In the genomic region with DNA sequence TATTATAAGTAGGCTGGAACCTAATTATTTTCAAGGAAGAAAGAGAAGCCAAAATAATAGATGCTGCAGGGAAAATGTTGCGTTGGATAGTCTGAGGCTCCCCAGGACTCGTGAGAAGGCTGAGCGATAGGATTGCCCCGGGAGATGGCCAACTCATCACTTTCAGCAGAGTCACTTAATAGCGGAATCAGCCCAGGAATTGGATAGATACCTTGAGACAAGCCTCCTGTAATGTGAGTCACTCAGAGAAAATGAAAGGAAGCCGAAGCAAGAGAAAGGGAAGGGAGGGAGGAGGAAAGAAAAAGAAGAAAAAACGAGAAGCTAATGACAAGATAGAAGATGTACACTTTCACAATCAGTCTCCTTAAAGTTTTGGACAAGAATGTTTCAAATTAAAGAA, we compare ENCODE assay signal across 27 cellular contexts.
DNase-seq lines count a peak whose midpoint lies in the region; ATAC-seq and TF ChIP-seq lines count a peak whose summit lies in the region.
"Had no signal": no experiment of that assay in that cellular context is flagged by ENCODE, and none has a peak within 500 bp of the region (broad histone marks: within the 10 kb centered on the region; RNA-seq: fewer than 3 reads in every experiment).

No MANE protein-coding gene starts in this region.

- H3K27ac Mint-ChIP-seq in activated naive CD4-positive, alpha-beta T cell treated with anti-CD3 and anti-CD28 coated beads, Interleukin-2, amount 50 U/mL, for 72 hours = no peak overlapping the region
- H3K27ac Mint-ChIP-seq: activated naive CD8-positive, alpha-beta T cell treated with anti-CD3 and anti-CD28 coated beads, Interleukin-2, amount 10 ng/mL, durations not matched to agents 7 days and 5 days; activated T-helper 2 cell treated with anti-CD3 and anti-CD28 coated beads, Interferon-gamma antibody, Interleukin-2, Interleukin-4, amounts not matched to agents 10 μg/mL and 5 μg/mL and 100 μg/mL, durations not matched to agents 14 hours and 24 hours and 36 hours; type B pancreatic cell had no signal

- no peaks in the 10 kb centered on the region for H3K36me3 ChIP-seq in MG63
- H3K36me3 ChIP-seq: BLaER1, neutrophil had no signal

- no peak overlapping the region for H3K4me3 Mint-ChIP-seq in activated T-cell treated with anti-CD3 and anti-CD28 coated beads, Interleukin-2, amount 50 U/mL, for 4 hours
- H3K4me3 Mint-ChIP-seq: activated naive CD8-positive, alpha-beta T cell treated with anti-CD3 and anti-CD28 coated beads, Interleukin-2, amount 10 ng/mL, durations not matched to agents 7 days and 5 days; GM23338; type B pancreatic cell had no signal

- TF ChIP-seq CTCF in choroid plexus epithelial cell (conservative IDR thresholded peaks at IDR 0.05; ENCODE audit: low read depth, low read length) (no peak), omental fat pad (IDR thresholded peaks at IDR 0.05) (no peak)

- peak; percentile 57 for DNase-seq in Daoy (ENCODE audit: low read depth)
- peak; percentile 31 for DNase-seq in MG63
- peak; percentile 3 for DNase-seq in choroid plexus epithelial cell (ENCODE audit: low read depth)
- no peak for DNase-seq in omental fat pad (ENCODE audit: low spot score)
- no peak for DNase-seq in activated CD4-positive, alpha-beta T cell treated with anti-CD3 and anti-CD28 coated beads for 48 hours
- no peak for DNase-seq in activated T-cell treated with anti-CD3 and anti-CD28 coated beads, Interleukin-2, amount 50 U/mL, for 4 hours
- no peak for DNase-seq in activated naive CD4-positive, alpha-beta T cell treated with anti-CD3 and anti-CD28 coated beads, Interleukin-2, amount 50 U/mL, for 72 hours (ENCODE audit: low spot score in 2 of 2)
- DNase-seq: activated CD4-positive, alpha-beta T cell treated with anti-CD3 and anti-CD28 coated beads, Interleukin-2, amount 50 U/mL, for 48 hours; activated CD4-positive, CD25-positive, alpha-beta regulatory T cell; activated CD8-positive, alpha-beta memory T cell treated with anti-CD3 and anti-CD28 coated beads, Interleukin-2, amount 50 U/mL, for 48 hours; activated naive CD8-positive, alpha-beta T cell treated with anti-CD3 and anti-CD28 coated beads, Interleukin-2, amount 10 ng/mL, durations not matched to agents 7 days and 5 days; dorsolateral prefrontal cortex; Kasumi-1; left cardiac atrium; NCI-H1092 treated with DMSO at 0.1 percent for 48 hours; NCI-H2029 treated with DMSO at 0.1 percent for 48 hours; NCI-H345; NCI-H774; Right ventricle myocardium superior; small intestine; stimulated activated CD4-positive, alpha-beta T cell treated with anti-CD3 and anti-CD28 coated beads, Interleukin-2, amount 100 ng/mL, for 24 hours had no signal

- H3K4me1 Mint-ChIP-seq in activated T-cell treated with anti-CD3 and anti-CD28 coated beads, Interleukin-2, amount 50 U/mL, for 4 hours (ENCODE audit: low read depth) = no peaks in the 10 kb centered on the region
- H3K4me1 Mint-ChIP-seq: activated naive CD8-positive, alpha-beta T cell treated with anti-CD3 and anti-CD28 coated beads, Interleukin-2, amount 10 ng/mL, durations not matched to agents 7 days and 5 days; GM23338 had no signal

- H3K9me3 Mint-ChIP-seq in activated T-cell treated with anti-CD3 and anti-CD28 coated beads, Interleukin-2, amount 50 U/mL, for 4 hours = no peaks in the 10 kb centered on the region
- H3K9me3 Mint-ChIP-seq in activated naive CD4-positive, alpha-beta T cell treated with anti-CD3 and anti-CD28 coated beads, Interleukin-2, amount 50 U/mL, for 72 hours = no peaks in the 10 kb centered on the region
- H3K9me3 Mint-ChIP-seq: activated naive CD8-positive, alpha-beta T cell treated with anti-CD3 and anti-CD28 coated beads, Interleukin-2, amount 10 ng/mL, durations not matched to agents 7 days and 5 days; activated T-helper 2 cell treated with anti-CD3 and anti-CD28 coated beads, Interferon-gamma antibody, Interleukin-2, Interleukin-4, amounts not matched to agents 10 μg/mL and 5 μg/mL and 100 μg/mL, durations not matched to agents 14 hours and 24 hours and 36 hours; type B pancreatic cell had no signal

- no peaks in the 10 kb centered on the region; the same call in 1 of the 2 replicates for H3K27me3 ChIP-seq in MG63
- H3K27me3 ChIP-seq: BLaER1 had no signal

- no peaks in the 10 kb centered on the region for H3K9me3 ChIP-seq in MG63
- H3K9me3 ChIP-seq: BLaER1, neutrophil had no signal

- ATAC-seq in omental fat pad (ENCODE audit: low FRiP score) = peak; percentile 79
- no peak for ATAC-seq in activated T-cell treated with anti-CD3 and anti-CD28 coated beads, Interleukin-2, amount 50 U/mL, for 4 hours
- no peak for ATAC-seq in activated naive CD4-positive, alpha-beta T cell treated with anti-CD3 and anti-CD28 coated beads, Interleukin-2, amount 50 U/mL, for 72 hours
- no peak for ATAC-seq in GM18519 (IDR thresholded peaks at IDR 0.05; ENCODE audit: low FRiP score, unreplicated experiment)
- ATAC-seq: GM23338 had no signal

- no peaks in the 10 kb centered on the region for H3K36me3 Mint-ChIP-seq in activated T-cell treated with anti-CD3 and anti-CD28 coated beads, Interleukin-2, amount 50 U/mL, for 4 hours (ENCODE audit: insufficient read depth)
- H3K36me3 Mint-ChIP-seq in activated naive CD4-positive, alpha-beta T cell treated with anti-CD3 and anti-CD28 coated beads, Interleukin-2, amount 50 U/mL, for 72 hours = no peaks in the 10 kb centered on the region
- H3K36me3 Mint-ChIP-seq: activated naive CD8-positive, alpha-beta T cell treated with anti-CD3 and anti-CD28 coated beads, Interleukin-2, amount 10 ng/mL, durations not matched to agents 7 days and 5 days; type B pancreatic cell had no signal

- H3K4me3 ChIP-seq in MG63 (no peak overlapping the region), choroid plexus epithelial cell (ENCODE audit: low read depth, low read length) (no peak overlapping the region)
- H3K4me3 ChIP-seq: BLaER1, dorsolateral prefrontal cortex, GM23338 had no signal

- H3K27me3 Mint-ChIP-seq in activated T-cell treated with anti-CD3 and anti-CD28 coated beads, Interleukin-2, amount 50 U/mL, for 4 hours (ENCODE audit: low read depth) = peaks cover 36% of the 10 kb centered on the region

Comparison
In these comparisons a context has a peak if more than half of its experiments do, and no peak if none do; other contexts are left out.
1. DNase-seq: peak in Daoy (single experiment), MG63 (single experiment) and choroid plexus epithelial cell (single experiment); none in omental fat pad (single experiment), activated CD4-positive, alpha-beta T cell treated with anti-CD3 and anti-CD28 coated beads for 48 hours (single experiment), activated T-cell treated with anti-CD3 and anti-CD28 coated beads, Interleukin-2, amount 50 U/mL, for 4 hours (single experiment) and activated naive CD4-positive, alpha-beta T cell treated with anti-CD3 and anti-CD28 coated beads, Interleukin-2, amount 50 U/mL, for 72 hours (0 of 2).